In genomic region chr10:11950325-11951018, GRCh38 we compare ENCODE assay signal across 1 cellular context.
TF ChIP-seq lines count a peak whose summit lies in the region.

No MANE protein-coding gene starts in this region.

TF ChIP-seq in HepG2, 621 proteins besides CTCF, POLR2A, EP300 and RAD21 (continued from another document):
- TF ChIP-seq RNF219 (CRISPR knock-in tag; IDR thresholded peaks at IDR 0.05) (no peak), ELK4 (CRISPR knock-in tag; IDR thresholded peaks at IDR 0.05; ENCODE audit: borderline replicate concordance) (no peak), HIVEP1 (CRISPR knock-in tag; IDR thresholded peaks at IDR 0.05) (no peak), FOXO1 (CRISPR knock-in tag; IDR thresholded peaks at IDR 0.05) (peak; percentile 68; the same call in 1 of the 2 replicates), NFYB (CRISPR knock-in tag; IDR thresholded peaks at IDR 0.05) (no peak), ZNF484 (CRISPR knock-in tag; IDR thresholded peaks at IDR 0.05; ENCODE audit: borderline replicate concordance, low read depth) (no peak), SNAI1 (CRISPR knock-in tag; IDR thresholded peaks at IDR 0.05; ENCODE audit: borderline replicate concordance) (no peak)
